In genomic region chr1:39781349-39781715, GRCh38 we compare ENCODE assay signal across 12 cellular contexts. TPM values are rescaled to one million over a fixed set of nuclear protein-coding genes. Genes with fewer than 3 reads are reported as not detected.
"Had no signal": no experiment of that assay in that cellular context is flagged by ENCODE, and none has a peak within 500 bp of the region (broad histone marks: within the 10 kb centered on the region; RNA-seq: fewer than 3 reads in every experiment).

No MANE protein-coding gene starts in this region.

- H3K4me2 ChIP-seq: GM23338 had no signal

- H3K36me3 ChIP-seq: HAP-1 had no signal

- H3K4me3 Mint-ChIP-seq: GM23338, H9, HFFc6 had no signal

- DNase-seq: GM23248, GOT3, H7, H9, HCEC 1CT, HFFc6 had no signal

- H3K27ac ChIP-seq: GM23248 had no signal

- H3K9me3 Mint-ChIP-seq: GM23338, H9, HFFc6 had no signal

- FAIRE-seq: H1, H54 had no signal

- ATAC-seq: GM23338, HCT116 had no signal

- H3K9ac ChIP-seq: GM23248 had no signal

- H2AFZ ChIP-seq: GM23248, GM23338 had no signal

- H3K9me3 ChIP-seq: HAP-1 had no signal

- H3K4me3 ChIP-seq: GM23248, GM23338, HAP-1 had no signal

RNA-seq across cellular contexts. Expression of gene BMP8B, which starts 7.3 kb away (rescaled TPM):
- total RNA-seq: GM23248, HFFc6 had no signal
- polyA plus RNA-seq: GM23248 had no signal

RNA-seq across cellular contexts. Expression of gene OXCT2, which starts 10.2 kb away (rescaled TPM):
- total RNA-seq: H4, H7 had no signal
